1 cellular context compared by ENCODE assay signal in genomic region chr19:7295912-7296486, GRCh38.
TF ChIP-seq lines count a peak whose summit lies in the region.

No MANE protein-coding gene starts in this region.

TF ChIP-seq in liver, 16 proteins besides CTCF, POLR2A, EP300 and RAD21 (continued from another document):
- TF ChIP-seq, protein P1, sequence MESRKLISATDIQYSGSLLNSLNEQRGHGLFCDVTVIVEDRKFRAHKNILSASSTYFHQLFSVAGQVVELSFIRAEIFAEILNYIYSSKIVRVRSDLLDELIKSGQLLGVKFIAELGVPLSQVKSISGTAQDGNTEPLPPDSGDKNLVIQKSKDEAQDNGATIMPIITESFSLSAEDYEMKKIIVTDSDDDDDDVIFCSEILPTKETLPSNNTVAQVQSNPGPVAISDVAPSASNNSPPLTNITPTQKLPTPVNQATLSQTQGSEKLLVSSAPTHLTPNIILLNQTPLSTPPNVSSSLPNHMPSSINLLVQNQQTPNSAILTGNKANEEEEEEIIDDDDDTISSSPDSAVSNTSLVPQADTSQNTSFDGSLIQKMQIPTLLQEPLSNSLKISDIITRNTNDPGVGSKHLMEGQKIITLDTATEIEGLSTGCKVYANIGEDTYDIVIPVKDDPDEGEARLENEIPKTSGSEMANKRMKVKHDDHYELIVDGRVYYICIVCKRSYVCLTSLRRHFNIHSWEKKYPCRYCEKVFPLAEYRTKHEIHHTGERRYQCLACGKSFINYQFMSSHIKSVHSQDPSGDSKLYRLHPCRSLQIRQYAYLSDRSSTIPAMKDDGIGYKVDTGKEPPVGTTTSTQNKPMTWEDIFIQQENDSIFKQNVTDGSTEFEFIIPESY (IDR thresholded peaks at IDR 0.05): no peak
